1 cellular context compared by ENCODE assay signal in the genomic region with DNA sequence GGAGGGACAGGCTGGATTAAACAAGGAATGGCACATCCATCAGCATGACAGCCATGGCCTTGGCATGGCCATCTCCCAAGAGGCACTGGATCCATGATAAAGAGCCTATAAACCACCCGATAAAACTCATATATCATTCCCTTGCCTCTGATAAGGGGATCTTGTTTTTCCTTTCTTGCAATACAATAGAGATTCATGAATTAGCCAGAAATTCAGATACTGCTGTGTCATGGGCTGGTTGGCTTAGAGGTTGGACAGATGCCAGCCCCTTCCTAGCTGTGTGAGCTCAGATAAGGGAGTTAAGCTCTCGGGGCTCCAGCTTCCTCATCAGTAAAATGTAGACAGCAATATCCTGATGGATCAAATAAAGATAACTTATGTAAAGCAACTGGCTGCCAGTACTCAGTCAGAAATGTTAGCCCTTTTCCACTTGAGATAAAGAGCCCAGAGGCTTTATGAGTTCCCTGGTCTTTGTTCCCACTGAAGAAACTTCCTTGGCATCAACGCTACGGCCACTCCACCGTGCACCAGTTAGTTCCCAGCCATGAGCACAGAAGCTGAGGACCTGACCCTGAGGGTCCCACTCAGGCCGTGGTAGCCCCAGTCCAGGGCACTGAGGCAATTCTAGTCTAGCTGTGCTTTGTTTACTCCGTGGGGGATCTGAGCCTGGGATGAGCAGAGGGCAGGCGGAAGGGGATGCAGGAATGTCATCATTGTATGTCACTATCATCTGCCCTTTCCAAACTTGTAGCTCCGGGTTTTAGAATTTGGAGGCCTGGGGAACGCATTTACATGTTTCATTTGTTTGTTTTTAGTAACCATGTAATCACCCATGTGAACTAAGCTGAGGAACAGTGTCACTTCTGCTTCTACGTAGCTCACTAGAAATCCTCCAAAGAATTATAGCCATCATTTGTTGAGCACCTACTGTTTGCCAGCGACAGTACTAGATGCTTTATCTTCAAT.
TF ChIP-seq lines count a peak whose summit lies in the region.

No MANE protein-coding gene starts in this region.

TF ChIP-seq in HEK293, 187 proteins besides CTCF, POLR2A, EP300 and RAD21 (continued from another document and continues in another):
- TF ChIP-seq, protein P1, sequence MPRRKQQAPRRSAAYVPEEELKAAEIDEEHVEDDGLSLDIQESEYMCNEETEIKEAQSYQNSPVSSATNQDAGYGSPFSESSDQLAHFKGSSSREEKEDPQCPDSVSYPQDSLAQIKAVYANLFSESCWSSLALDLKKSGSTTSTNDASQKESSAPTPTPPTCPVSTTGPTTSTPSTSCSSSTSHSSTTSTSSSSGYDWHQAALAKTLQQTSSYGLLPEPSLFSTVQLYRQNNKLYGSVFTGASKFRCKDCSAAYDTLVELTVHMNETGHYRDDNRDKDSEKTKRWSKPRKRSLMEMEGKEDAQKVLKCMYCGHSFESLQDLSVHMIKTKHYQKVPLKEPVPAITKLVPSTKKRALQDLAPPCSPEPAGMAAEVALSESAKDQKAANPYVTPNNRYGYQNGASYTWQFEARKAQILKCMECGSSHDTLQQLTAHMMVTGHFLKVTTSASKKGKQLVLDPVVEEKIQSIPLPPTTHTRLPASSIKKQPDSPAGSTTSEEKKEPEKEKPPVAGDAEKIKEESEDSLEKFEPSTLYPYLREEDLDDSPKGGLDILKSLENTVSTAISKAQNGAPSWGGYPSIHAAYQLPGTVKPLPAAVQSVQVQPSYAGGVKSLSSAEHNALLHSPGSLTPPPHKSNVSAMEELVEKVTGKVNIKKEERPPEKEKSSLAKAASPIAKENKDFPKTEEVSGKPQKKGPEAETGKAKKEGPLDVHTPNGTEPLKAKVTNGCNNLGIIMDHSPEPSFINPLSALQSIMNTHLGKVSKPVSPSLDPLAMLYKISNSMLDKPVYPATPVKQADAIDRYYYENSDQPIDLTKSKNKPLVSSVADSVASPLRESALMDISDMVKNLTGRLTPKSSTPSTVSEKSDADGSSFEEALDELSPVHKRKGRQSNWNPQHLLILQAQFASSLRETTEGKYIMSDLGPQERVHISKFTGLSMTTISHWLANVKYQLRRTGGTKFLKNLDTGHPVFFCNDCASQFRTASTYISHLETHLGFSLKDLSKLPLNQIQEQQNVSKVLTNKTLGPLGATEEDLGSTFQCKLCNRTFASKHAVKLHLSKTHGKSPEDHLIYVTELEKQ (tag by site-specific recombination; IDR thresholded peaks at IDR 0.05; ENCODE audit: borderline replicate concordance) = peak; percentile 25; the same call in 1 of the 2 replicates
- TF ChIP-seq GFI1B (tag by site-specific recombination; IDR thresholded peaks at IDR 0.05) = peak; percentile 41; the same call in 1 of the 2 replicates
- peak; percentile 65; the same call in 1 of the 2 replicates for TF ChIP-seq ZNF561 (tag by site-specific recombination; IDR thresholded peaks at IDR 0.05; ENCODE audit: borderline replicate concordance)
- no peak for TF ChIP-seq ZNF621 (tag by site-specific recombination; IDR thresholded peaks at IDR 0.05)
- peak; percentile 74; the same call in 1 of the 2 replicates for TF ChIP-seq ZNF768 (tag by site-specific recombination; IDR thresholded peaks at IDR 0.05)
- no peak for TF ChIP-seq ZNF404 (tag by site-specific recombination; IDR thresholded peaks at IDR 0.05)
- no peak for TF ChIP-seq ZNF777 (tag by site-specific recombination; IDR thresholded peaks at IDR 0.05; ENCODE audit: borderline replicate concordance)
- TF ChIP-seq, protein P2, sequence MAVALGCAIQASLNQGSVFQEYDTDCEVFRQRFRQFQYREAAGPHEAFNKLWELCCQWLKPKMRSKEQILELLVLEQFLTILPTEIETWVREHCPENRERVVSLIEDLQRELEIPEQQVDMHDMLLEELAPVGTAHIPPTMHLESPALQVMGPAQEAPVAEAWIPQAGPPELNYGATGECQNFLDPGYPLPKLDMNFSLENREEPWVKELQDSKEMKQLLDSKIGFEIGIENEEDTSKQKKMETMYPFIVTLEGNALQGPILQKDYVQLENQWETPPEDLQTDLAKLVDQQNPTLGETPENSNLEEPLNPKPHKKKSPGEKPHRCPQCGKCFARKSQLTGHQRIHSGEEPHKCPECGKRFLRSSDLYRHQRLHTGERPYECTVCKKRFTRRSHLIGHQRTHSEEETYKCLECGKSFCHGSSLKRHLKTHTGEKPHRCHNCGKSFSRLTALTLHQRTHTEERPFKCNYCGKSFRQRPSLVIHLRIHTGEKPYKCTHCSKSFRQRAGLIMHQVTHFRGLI (tag by site-specific recombination; IDR thresholded peaks at IDR 0.05) = peak; percentile 36; the same call in 1 of the 2 replicates
- peak; percentile 70; the same call in 1 of the 2 replicates for TF ChIP-seq MZF1 (tag by site-specific recombination; IDR thresholded peaks at IDR 0.05; ENCODE audit: borderline replicate concordance)
- TF ChIP-seq ZNF677 (tag by site-specific recombination; IDR thresholded peaks at IDR 0.05) = no peak
- TF ChIP-seq PRDM2 (tag by site-specific recombination; IDR thresholded peaks at IDR 0.05; ENCODE audit: borderline replicate concordance) = no peak
- no peak for TF ChIP-seq ZNF501 (tag by site-specific recombination; IDR thresholded peaks at IDR 0.05)
- peak; percentile 20; the same call in 1 of the 2 replicates for TF ChIP-seq YY1 (tag by site-specific recombination; IDR thresholded peaks at IDR 0.05)
- no peak for TF ChIP-seq HOXD13 (CRISPR knock-in tag; IDR thresholded peaks at IDR 0.05; ENCODE audit: borderline replicate concordance)
- no peak for TF ChIP-seq ZNF529 (tag by site-specific recombination; IDR thresholded peaks at IDR 0.05; ENCODE audit: insufficient replicate concordance)
- TF ChIP-seq ZNF391 (tag by site-specific recombination; IDR thresholded peaks at IDR 0.05; ENCODE audit: borderline replicate concordance, low read depth) = no peak
- no peak for TF ChIP-seq ZNF184 (tag by site-specific recombination; IDR thresholded peaks at IDR 0.05)
- peak; percentile 67; the same call in 1 of the 2 replicates for TF ChIP-seq TCF7L2 (IDR thresholded peaks at IDR 0.05; ENCODE audit: borderline replicate concordance, low read depth, low read length)
- TF ChIP-seq ZNF626 (tag by site-specific recombination; IDR thresholded peaks at IDR 0.05) = 0 out of 2 replicates have a peak, but pooled peaks have one; percentile 57
- no peak for TF ChIP-seq RBAK (tag by site-specific recombination; IDR thresholded peaks at IDR 0.05)
- no peak for TF ChIP-seq ZNF302 (tag by site-specific recombination; IDR thresholded peaks at IDR 0.05; ENCODE audit: low read depth)
- TF ChIP-seq ZSCAN18 (tag by site-specific recombination; IDR thresholded peaks at IDR 0.05) = no peak
- TF ChIP-seq, protein P3, sequence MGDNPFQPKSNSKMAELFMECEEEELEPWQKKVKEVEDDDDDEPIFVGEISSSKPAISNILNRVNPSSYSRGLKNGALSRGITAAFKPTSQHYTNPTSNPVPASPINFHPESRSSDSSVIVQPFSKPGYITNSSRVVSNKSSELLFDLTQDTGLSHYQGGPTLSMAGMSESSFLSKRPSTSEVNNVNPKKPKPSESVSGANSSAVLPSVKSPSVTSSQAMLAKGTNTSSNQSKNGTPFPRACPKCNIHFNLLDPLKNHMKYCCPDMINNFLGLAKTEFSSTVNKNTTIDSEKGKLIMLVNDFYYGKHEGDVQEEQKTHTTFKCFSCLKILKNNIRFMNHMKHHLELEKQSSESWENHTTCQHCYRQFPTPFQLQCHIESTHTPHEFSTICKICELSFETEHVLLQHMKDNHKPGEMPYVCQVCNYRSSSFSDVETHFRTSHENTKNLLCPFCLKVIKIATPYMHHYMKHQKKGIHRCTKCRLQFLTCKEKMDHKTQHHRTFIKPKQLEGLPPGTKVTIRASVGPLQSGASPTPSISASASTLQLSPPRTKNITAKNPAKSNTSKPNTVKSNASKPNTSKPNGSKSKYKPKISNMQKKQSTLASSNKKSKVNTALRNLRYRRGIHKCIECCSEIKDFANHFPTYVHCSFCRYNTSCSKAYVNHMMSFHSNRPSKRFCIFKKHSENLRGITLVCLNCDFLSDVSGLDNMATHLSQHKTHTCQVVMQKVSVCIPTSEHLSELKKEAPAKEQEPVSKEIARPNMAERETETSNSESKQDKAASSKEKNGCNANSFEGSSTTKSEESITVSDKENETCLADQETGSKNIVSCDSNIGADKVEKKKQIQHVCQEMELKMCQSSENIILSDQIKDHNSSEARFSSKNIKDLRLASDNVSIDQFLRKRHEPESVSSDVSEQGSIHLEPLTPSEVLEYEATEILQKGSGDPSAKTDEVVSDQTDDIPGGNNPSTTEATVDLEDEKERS (tag by site-specific recombination; IDR thresholded peaks at IDR 0.05) = no peak
- no peak for TF ChIP-seq ZNF140 (tag by site-specific recombination; IDR thresholded peaks at IDR 0.05)
- no peak for TF ChIP-seq ZNF114 (tag by site-specific recombination; IDR thresholded peaks at IDR 0.05)
- TF ChIP-seq ZNF596 (tag by site-specific recombination; IDR thresholded peaks at IDR 0.05) = no peak
- no peak for TF ChIP-seq ZNF112 (tag by site-specific recombination; IDR thresholded peaks at IDR 0.05)
- TF ChIP-seq ZBTB20 (tag by site-specific recombination; IDR thresholded peaks at IDR 0.05) = no peak; the same call in 1 of the 2 replicates
- TF ChIP-seq ZNF792 (tag by site-specific recombination; IDR thresholded peaks at IDR 0.05) = peak; percentile 76; the same call in 1 of the 2 replicates
- TF ChIP-seq ZNF169 (tag by site-specific recombination; IDR thresholded peaks at IDR 0.05) = no peak
- TF ChIP-seq ZNF19 (tag by site-specific recombination; IDR thresholded peaks at IDR 0.05; ENCODE audit: low read depth) = no peak
- peak; percentile 65; the same call in 1 of the 2 replicates for TF ChIP-seq KLF10 (tag by site-specific recombination; IDR thresholded peaks at IDR 0.05)
- peak; percentile 90; the same call in 1 of the 2 replicates for TF ChIP-seq ZSCAN30 (tag by site-specific recombination; IDR thresholded peaks at IDR 0.05)
- TF ChIP-seq, protein P4, sequence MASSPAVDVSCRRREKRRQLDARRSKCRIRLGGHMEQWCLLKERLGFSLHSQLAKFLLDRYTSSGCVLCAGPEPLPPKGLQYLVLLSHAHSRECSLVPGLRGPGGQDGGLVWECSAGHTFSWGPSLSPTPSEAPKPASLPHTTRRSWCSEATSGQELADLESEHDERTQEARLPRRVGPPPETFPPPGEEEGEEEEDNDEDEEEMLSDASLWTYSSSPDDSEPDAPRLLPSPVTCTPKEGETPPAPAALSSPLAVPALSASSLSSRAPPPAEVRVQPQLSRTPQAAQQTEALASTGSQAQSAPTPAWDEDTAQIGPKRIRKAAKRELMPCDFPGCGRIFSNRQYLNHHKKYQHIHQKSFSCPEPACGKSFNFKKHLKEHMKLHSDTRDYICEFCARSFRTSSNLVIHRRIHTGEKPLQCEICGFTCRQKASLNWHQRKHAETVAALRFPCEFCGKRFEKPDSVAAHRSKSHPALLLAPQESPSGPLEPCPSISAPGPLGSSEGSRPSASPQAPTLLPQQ (tag by site-specific recombination; IDR thresholded peaks at IDR 0.05) = peak; percentile 81
- TF ChIP-seq KLF7 (tag by site-specific recombination; IDR thresholded peaks at IDR 0.05; ENCODE audit: borderline replicate concordance) = no peak; the same call in 1 of the 2 replicates
- peak; percentile 53; the same call in 1 of the 2 replicates for TF ChIP-seq ZNF24 (tag by site-specific recombination; IDR thresholded peaks at IDR 0.05)
- TF ChIP-seq HOXA7 (CRISPR knock-in tag; IDR thresholded peaks at IDR 0.05; ENCODE audit: borderline replicate concordance) = no peak
- no peak for TF ChIP-seq ZNF837 (tag by site-specific recombination; IDR thresholded peaks at IDR 0.05)
- TF ChIP-seq ZNF214 (tag by site-specific recombination; IDR thresholded peaks at IDR 0.05; ENCODE audit: borderline replicate concordance) = peak; percentile 10; the same call in 1 of the 2 replicates
- TF ChIP-seq SP7 (tag by site-specific recombination; IDR thresholded peaks at IDR 0.05) = peak; percentile 70
- TF ChIP-seq ZNF211 (tag by site-specific recombination; IDR thresholded peaks at IDR 0.05; ENCODE audit: low read depth) = no peak
- no peak for TF ChIP-seq KLF9 (tag by site-specific recombination; IDR thresholded peaks at IDR 0.05; ENCODE audit: low read depth)
- TF ChIP-seq ZNF624 (tag by site-specific recombination; IDR thresholded peaks at IDR 0.05) = no peak
